11 cellular contexts compared by ENCODE assay signal in genomic region chr2:179963626-179964025, GRCh38. TPM values are rescaled to one million over a fixed set of nuclear protein-coding genes. Genes with fewer than 3 reads are reported as not detected.
DNase-seq lines count a peak whose midpoint lies in the region; ATAC-seq, FAIRE-seq and TF ChIP-seq lines count a peak whose summit lies in the region.
"Had no signal": no experiment of that assay in that cellular context is flagged by ENCODE, and none has a peak within 500 bp of the region (broad histone marks: within the 10 kb centered on the region; RNA-seq: fewer than 3 reads in every experiment).

No MANE protein-coding gene starts in this region.

- ATAC-seq in stimulated activated naive CD8-positive, alpha-beta T cell treated with anti-CD3 and anti-CD28 coated beads, Interleukin-15, amount 100 ng/mL, for 72 hours, result peak; percentile 77

- H3K27ac Mint-ChIP-seq in activated naive CD4-positive, alpha-beta T cell treated with anti-CD3 and anti-CD28 coated beads for 36 hours, result peak overlapping the region; percentile 66
- no peak overlapping the region for H3K27ac Mint-ChIP-seq in activated naive CD4-positive, alpha-beta T cell treated with anti-CD3 and anti-CD28 coated beads, Interleukin-2, amount 10 ng/mL, durations not matched to agents 7 days and 5 days
- peak overlapping the region; percentile 84 to 91 for H3K27ac Mint-ChIP-seq in stimulated activated naive CD8-positive, alpha-beta T cell treated with anti-CD3 and anti-CD28 coated beads, Interleukin-15, amount 100 ng/mL, for 72 hours

- BruUV-seq in PC-9 (replicated peaks; lab: Mats Ljungman, UMichigan), result no TSS peak

- H2AFZ ChIP-seq in PC-9, result no peak overlapping the region

- H3K4me1 ChIP-seq in PC-9 (replicated peaks; ENCODE audit: insufficient read depth), result 0 out of 2 replicates have a peak, but pooled peaks cover 8% of the 10 kb centered on the region

- H3K9me2 ChIP-seq in PC-9 (ENCODE audit: insufficient read depth), result no peaks in the 10 kb centered on the region

- intact Hi-C loops in activated naive CD4-positive, alpha-beta T cell treated with anti-CD3 and anti-CD28 coated beads for 36 hours (cut with micrococcal nuclease), result loop anchor here (1.0 to 2.0 kb wide), 2 partner anchors 27 to 37 kb away; no protein-coding TSS in a partner anchor
- intact Hi-C loops in PC-9 (cut with micrococcal nuclease; ENCODE audit: unreplicated experiment), result no loop called here

- POLR2A ChIA-PET in PC-9 (lab: Charles Lee; ENCODE audit: unreplicated experiment), result no interaction called here

- DNase-seq in activated naive CD4-positive, alpha-beta T cell treated with anti-CD3 and anti-CD28 coated beads for 36 hours, result no peak
- no peak for DNase-seq in activated naive CD4-positive, alpha-beta T cell treated with anti-CD3 and anti-CD28 coated beads, Interleukin-2, amount 10 ng/mL, durations not matched to agents 7 days and 5 days
- DNase-seq in PC-9, result no peak
- no peak for DNase-seq in epithelial cell of prostate (ENCODE audit: low read depth, low spot score)
- no peak for DNase-seq in stimulated activated naive CD8-positive, alpha-beta T cell treated with anti-CD3 and anti-CD28 coated beads, Interleukin-15, amount 100 ng/mL, for 72 hours
- DNase-seq in dermis blood vessel endothelial cell, result no peak
- no peak for DNase-seq in HUDEP-2 (lab: John Stamatoyannopoulos, UW; ENCODE audit: unreplicated experiment in 76 of 76)
- DNase-seq in RCC 7860 (ENCODE audit: low spot score), result no peak
- DNase-seq: activated CD4-positive, alpha-beta T cell treated with anti-CD3 and anti-CD28 coated beads for 4 hours; GDM1; NCI-H1436 treated with DMSO at 0.1 percent for 48 hours had no signal

- CTCF ChIA-PET in activated naive CD4-positive, alpha-beta T cell treated with anti-CD3 and anti-CD28 coated beads for 36 hours (lab: Charles Lee), result no interaction called here
- CTCF ChIA-PET in activated naive CD4-positive, alpha-beta T cell treated with anti-CD3 and anti-CD28 coated beads, Interleukin-2, amount 10 ng/mL, durations not matched to agents 7 days and 5 days (lab: Charles Lee), result no interaction called here
- CTCF ChIA-PET in PC-9 (lab: Charles Lee), result no interaction called here

- no peaks in the 10 kb centered on the region for H3K79me2 ChIP-seq in PC-9 (ENCODE audit: low read depth)

- H3K4me3 Mint-ChIP-seq in activated naive CD4-positive, alpha-beta T cell treated with anti-CD3 and anti-CD28 coated beads for 36 hours, result no peak overlapping the region
- no peak overlapping the region for H3K4me3 Mint-ChIP-seq in activated naive CD4-positive, alpha-beta T cell treated with anti-CD3 and anti-CD28 coated beads, Interleukin-2, amount 10 ng/mL, durations not matched to agents 7 days and 5 days
- H3K4me3 Mint-ChIP-seq in stimulated activated naive CD8-positive, alpha-beta T cell treated with anti-CD3 and anti-CD28 coated beads, Interleukin-15, amount 100 ng/mL, for 72 hours, result no peak overlapping the region

- no peaks in the 10 kb centered on the region for H3K27me3 ChIP-seq in PC-9 (ENCODE audit: insufficient read depth, low read depth)

- no peaks in the 10 kb centered on the region for H4K20me1 ChIP-seq in PC-9 (ENCODE audit: insufficient read depth)

- TF ChIP-seq CTCF in PC-9 (conservative IDR thresholded peaks at IDR 0.05), result no peak

- no peak overlapping the region for H3K4me2 ChIP-seq in PC-9

- H3K9me3 ChIP-seq in PC-9 (ENCODE audit: insufficient read depth, low read depth), result no peaks in the 10 kb centered on the region

- no peak overlapping the region for H3K4me3 ChIP-seq in PC-9

- peaks cover 28% of the 10 kb centered on the region for H3K36me3 Mint-ChIP-seq in activated naive CD4-positive, alpha-beta T cell treated with anti-CD3 and anti-CD28 coated beads for 36 hours (ENCODE audit: low read depth)
- H3K36me3 Mint-ChIP-seq in activated naive CD4-positive, alpha-beta T cell treated with anti-CD3 and anti-CD28 coated beads, Interleukin-2, amount 10 ng/mL, durations not matched to agents 7 days and 5 days, result peaks cover 31% of the 10 kb centered on the region

- no peaks in the 10 kb centered on the region for H3K9me3 Mint-ChIP-seq in activated naive CD4-positive, alpha-beta T cell treated with anti-CD3 and anti-CD28 coated beads for 36 hours
- no peaks in the 10 kb centered on the region for H3K9me3 Mint-ChIP-seq in activated naive CD4-positive, alpha-beta T cell treated with anti-CD3 and anti-CD28 coated beads, Interleukin-2, amount 10 ng/mL, durations not matched to agents 7 days and 5 days
- no peaks in the 10 kb centered on the region for H3K9me3 Mint-ChIP-seq in stimulated activated naive CD8-positive, alpha-beta T cell treated with anti-CD3 and anti-CD28 coated beads, Interleukin-15, amount 100 ng/mL, for 72 hours

- H3K36me3 ChIP-seq in PC-9 (ENCODE audit: low read depth), result peaks cover 42% of the 10 kb centered on the region

- H3K27me3 Mint-ChIP-seq in activated naive CD4-positive, alpha-beta T cell treated with anti-CD3 and anti-CD28 coated beads for 36 hours (ENCODE audit: low read depth), result no peaks in the 10 kb centered on the region
- no peaks in the 10 kb centered on the region for H3K27me3 Mint-ChIP-seq in activated naive CD4-positive, alpha-beta T cell treated with anti-CD3 and anti-CD28 coated beads, Interleukin-2, amount 10 ng/mL, durations not matched to agents 7 days and 5 days
- no peaks in the 10 kb centered on the region for H3K27me3 Mint-ChIP-seq in stimulated activated naive CD8-positive, alpha-beta T cell treated with anti-CD3 and anti-CD28 coated beads, Interleukin-15, amount 100 ng/mL, for 72 hours

- no peak for FAIRE-seq in RCC 7860 (lab: Jason Lieb, UNC)

- H3K27ac ChIP-seq in PC-9 (peak overlapping the region; percentile 28), epithelial cell of prostate (peak overlapping the region; percentile 55)

- H3F3A ChIP-seq in PC-9 (ENCODE audit: insufficient read depth, low read depth), result no peaks in the 10 kb centered on the region

- H3K4me1 Mint-ChIP-seq in activated naive CD4-positive, alpha-beta T cell treated with anti-CD3 and anti-CD28 coated beads for 36 hours (ENCODE audit: low read depth), result peaks cover 6% of the 10 kb centered on the region
- no peaks in the 10 kb centered on the region for H3K4me1 Mint-ChIP-seq in activated naive CD4-positive, alpha-beta T cell treated with anti-CD3 and anti-CD28 coated beads, Interleukin-2, amount 10 ng/mL, durations not matched to agents 7 days and 5 days
- peaks cover 9% of the 10 kb centered on the region for H3K4me1 Mint-ChIP-seq in stimulated activated naive CD8-positive, alpha-beta T cell treated with anti-CD3 and anti-CD28 coated beads, Interleukin-15, amount 100 ng/mL, for 72 hours

RNA-seq across cellular contexts. Expression of gene CWC22, which starts 43.5 kb away (rescaled TPM):
- total RNA-seq in activated naive CD4-positive, alpha-beta T cell treated with anti-CD3 and anti-CD28 coated beads for 36 hours, result 10 to 100 TPM; 20.4 TPM
- total RNA-seq in PC-9 (2021) (31.2 and 35.2 TPM in 2 replicates), dermis blood vessel endothelial cell (17.0 and 24.0 TPM in 2 replicates)
